28 cellular contexts compared by ENCODE assay signal in genomic region chr20:51074062-51074461, GRCh38. TPM values are rescaled to one million over a fixed set of nuclear protein-coding genes. Genes with fewer than 3 reads are reported as not detected.
"Had no signal": no experiment of that assay in that cellular context is flagged by ENCODE, and none has a peak within 500 bp of the region (broad histone marks: within the 10 kb centered on the region; RNA-seq: fewer than 3 reads in every experiment).

No MANE protein-coding gene starts in this region.

- H3K4me3 Mint-ChIP-seq: mesothelial cell of epicardium; naive thymus-derived CD8-positive, alpha-beta T cell had no signal

- H3K9me3 ChIP-seq: esophagus squamous epithelium, gastrocnemius medialis, left lung, lower lobe of right lung, mucosa of descending colon had no signal

- DNase-seq: dermis blood vessel endothelial cell; dorsolateral prefrontal cortex; effector CD4-positive, alpha-beta T cell; effector memory CD4-positive, alpha-beta T cell; erythroblast; esophagus squamous epithelium; foreskin fibroblast; foreskin melanocyte; gastrocnemius medialis; glutamatergic neuron; head of caudate nucleus; heart right ventricle; hippocampal formation; left cardiac atrium; left lung; left ventricle myocardium superior; lower lobe of right lung; mesenchymal stem cell; mucosa of descending colon; naive B cell; naive thymus-derived CD8-positive, alpha-beta T cell had no signal

- H3K4me3 ChIP-seq: coronary artery, dorsolateral prefrontal cortex, esophagus squamous epithelium, gastrocnemius medialis, heart right ventricle, left lung, lower lobe of right lung, mucosa of descending colon had no signal

- H3K36me3 Mint-ChIP-seq: mesothelial cell of epicardium had no signal

- H3K36me3 ChIP-seq: esophagus squamous epithelium, gastrocnemius medialis, heart right ventricle, left lung, lower lobe of right lung had no signal

- H3K4me1 ChIP-seq: gastrocnemius medialis, heart right ventricle, left lung, lower lobe of right lung had no signal

- H3K27ac ChIP-seq: coronary artery, dorsolateral prefrontal cortex, epithelial cell of prostate, esophagus squamous epithelium, gastrocnemius medialis, heart right ventricle, left lung, lower lobe of right lung had no signal

- H3K9me3 Mint-ChIP-seq: mesothelial cell of epicardium had no signal

- FAIRE-seq: endometrium, islet of Langerhans, keratinocyte had no signal

- H3K27ac Mint-ChIP-seq: mesothelial cell of epicardium had no signal

- ATAC-seq: esophagus mucosa; gastrocnemius medialis; heart right ventricle; left cardiac atrium; left lung; left ventricle myocardium superior; lower lobe of right lung; mucosa of descending colon; naive thymus-derived CD8-positive, alpha-beta T cell had no signal

RNA-seq across cellular contexts. Expression of gene KCNG1, which starts 51.2 kb away (rescaled TPM):
- total RNA-seq: gastrocnemius medialis, lower lobe of right lung had no signal
- polyA plus RNA-seq: naive thymus-derived CD8-positive, alpha-beta T cell had no signal
